Comparison of ENCODE assay signal across 13 cellular contexts in the genomic region with DNA sequence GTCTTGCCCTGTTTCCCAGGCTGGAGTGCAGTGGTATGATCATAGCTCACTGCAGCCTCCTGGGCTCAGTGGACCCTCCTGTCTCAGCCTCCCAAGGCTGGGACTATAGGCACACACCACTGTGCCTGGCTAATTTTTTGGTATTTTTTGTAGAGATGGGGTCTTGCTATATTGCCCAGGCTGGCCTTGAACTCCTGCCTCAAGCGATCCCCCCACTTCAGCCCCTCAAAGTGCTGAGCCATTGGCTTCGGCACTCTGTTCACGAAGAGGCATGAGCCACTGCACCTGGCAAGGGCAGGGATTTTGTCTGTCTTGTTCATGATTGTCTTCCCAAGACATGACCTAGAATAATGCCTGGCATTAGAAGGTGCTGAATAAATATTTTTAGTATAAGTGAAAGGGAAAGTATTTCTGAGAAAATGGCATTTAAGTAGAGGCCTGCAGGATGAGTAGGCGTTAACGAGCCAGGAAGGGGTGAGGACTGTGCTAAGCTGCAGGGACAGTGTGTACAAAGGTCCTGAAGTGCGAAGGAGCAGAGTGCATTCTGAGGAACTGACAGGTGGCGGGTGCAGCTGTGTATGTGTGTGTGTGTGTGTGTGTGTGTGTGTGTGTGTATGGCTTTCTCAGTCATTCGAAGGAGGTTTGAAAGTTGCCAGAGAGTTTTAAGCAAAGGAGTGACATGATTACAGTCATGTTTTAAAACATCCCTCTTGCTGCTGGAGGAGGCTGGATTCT. TPM values are rescaled to one million over a fixed set of nuclear protein-coding genes. Genes with fewer than 3 reads are reported as not detected.
DNase-seq lines count a peak whose midpoint lies in the region; ATAC-seq and TF ChIP-seq lines count a peak whose summit lies in the region.
"Had no signal": no experiment of that assay in that cellular context is flagged by ENCODE, and none has a peak within 500 bp of the region (broad histone marks: within the 10 kb centered on the region; RNA-seq: fewer than 3 reads in every experiment).

No MANE protein-coding gene starts in this region.

- no peak overlapping the region for H2BK120ac ChIP-seq in mesenchymal stem cell (ENCODE audit: low read depth, low read length)

- H3K27ac ChIP-seq in BLaER1 treated with 17β-estradiol and CSF1 and Interleukin-3, amounts not matched to agents 10 nM and 100 nM, result no peak overlapping the region
- no peak overlapping the region for H3K27ac ChIP-seq in mesenchymal stem cell (ENCODE audit: low read length, poor library complexity, severe bottlenecking)
- H3K27ac ChIP-seq: heart right ventricle, HL-60 had no signal

- no peak overlapping the region for H2AK5ac ChIP-seq in mesenchymal stem cell (ENCODE audit: low read length, severe bottlenecking)

- H3K4ac ChIP-seq in mesenchymal stem cell (ENCODE audit: low read depth in 1 of 2, low read length in 2 of 2), result peak overlapping the region in 1 of 2 experiments; percentile 4

- H3K27me3 Mint-ChIP-seq in HFFc6 (ENCODE audit: insufficient read depth), result peaks cover 11% of the 10 kb centered on the region
- peaks cover 9% of the 10 kb centered on the region for H3K27me3 Mint-ChIP-seq in activated CD4-positive, alpha-beta memory T cell treated with anti-CD3 and anti-CD28 coated beads, Interleukin-2, amount 10 ng/mL, durations not matched to agents 7 days and 5 days

- ATAC-seq in HG03565 (IDR thresholded peaks at IDR 0.05; ENCODE audit: unreplicated experiment) (no peak), GM21528 (IDR thresholded peaks at IDR 0.05; ENCODE audit: low FRiP score, unreplicated experiment) (no peak)

- no peak overlapping the region for H3K4me3 ChIP-seq in BLaER1 treated with 17β-estradiol and CSF1 and Interleukin-3, amounts not matched to agents 10 nM and 100 nM
- H3K4me3 ChIP-seq in mesenchymal stem cell (ENCODE audit: insufficient read depth in 1 of 2, low read depth in 1 of 2, low read length in 2 of 2), result no peak overlapping the region
- H3K4me3 ChIP-seq: heart right ventricle had no signal

- POLR2A ChIA-PET in activated CD4-positive, alpha-beta memory T cell treated with anti-CD3 and anti-CD28 coated beads, Interleukin-2, amount 10 ng/mL, durations not matched to agents 7 days and 5 days (lab: Charles Lee), result no interaction called here

- H3K4me1 ChIP-seq in BLaER1 treated with 17β-estradiol and CSF1 and Interleukin-3, amounts not matched to agents 10 nM and 100 nM, result peaks cover 10 to 49% (median 21%) of the 10 kb centered on the region in 10 experiments; a peak in 18 of 20 replicates
- H3K4me1 ChIP-seq in mesenchymal stem cell (ENCODE audit: control insufficient read depth, insufficient read depth, low read depth, low read length), result peaks cover 10% of the 10 kb centered on the region

- DNase-seq in HFFc6 (no peak), mesenchymal stem cell (peak; percentile 50), HPDE6-E6E7 (ENCODE audit: extremely low spot score) (no peak), NCI-H2196 (lab: John Stamatoyannopoulos, UW; ENCODE audit: unreplicated experiment) (no peak)
- DNase-seq in activated CD4-positive, alpha-beta memory T cell treated with anti-CD3 and anti-CD28 coated beads, Interleukin-2, amount 10 ng/mL, durations not matched to agents 7 days and 5 days, result peak; percentile 28
- DNase-seq: CD4-positive, alpha-beta T cell; H9; heart right ventricle had no signal

- H3K9me3 ChIP-seq in BLaER1 treated with 17β-estradiol and CSF1 and Interleukin-3, amounts not matched to agents 10 nM and 100 nM (replicated peaks in 1 of 11), result no peaks in the 10 kb centered on the region
- H3K9me3 ChIP-seq in mesenchymal stem cell (ENCODE audit: control insufficient read depth, low read length), result no peaks in the 10 kb centered on the region
- H3K9me3 ChIP-seq: heart right ventricle had no signal

- H3K9me3 Mint-ChIP-seq in HFFc6, result no peaks in the 10 kb centered on the region
- no peaks in the 10 kb centered on the region for H3K9me3 Mint-ChIP-seq in activated CD4-positive, alpha-beta memory T cell treated with anti-CD3 and anti-CD28 coated beads, Interleukin-2, amount 10 ng/mL, durations not matched to agents 7 days and 5 days
- H3K9me3 Mint-ChIP-seq: CD4-positive, alpha-beta T cell; dendritic cell treated with granulocyte-macrophage colony-stimulating factor and Interleukin-4, amounts not matched to agents 40 ng/mL and 50 ng/mL, for 4 days; H9 had no signal

- CTCF ChIA-PET in activated CD4-positive, alpha-beta memory T cell treated with anti-CD3 and anti-CD28 coated beads, Interleukin-2, amount 10 ng/mL, durations not matched to agents 7 days and 5 days (lab: Charles Lee), result interaction anchor here (0.6 kb wide), 1 partner anchor 45 kb away, joined by 4 read pairs; no protein-coding TSS in a partner anchor

- peak overlapping the region; percentile 56 for H4K8ac ChIP-seq in mesenchymal stem cell (ENCODE audit: low read length)

- no peak overlapping the region for H2BK15ac ChIP-seq in mesenchymal stem cell (ENCODE audit: low read depth, poor library complexity, severe bottlenecking)

- no peak overlapping the region for H2BK5ac ChIP-seq in mesenchymal stem cell (ENCODE audit: low read depth, low read length, poor library complexity, severe bottlenecking)

- H2AFZ ChIP-seq in mesenchymal stem cell (ENCODE audit: low read depth, low read length), result peak overlapping the region; percentile 36

- 61% methylated on average over 8 of the region's 8 CpGs for WGBS in mesenchymal stem cell

- no peaks in the 10 kb centered on the region for H3K36me3 Mint-ChIP-seq in HFFc6 (ENCODE audit: low read depth)
- no peaks in the 10 kb centered on the region for H3K36me3 Mint-ChIP-seq in activated CD4-positive, alpha-beta memory T cell treated with anti-CD3 and anti-CD28 coated beads, Interleukin-2, amount 10 ng/mL, durations not matched to agents 7 days and 5 days (ENCODE audit: low read depth)

- no peak overlapping the region for H4K91ac ChIP-seq in mesenchymal stem cell (ENCODE audit: low read length)

- H3K27me3 ChIP-seq in BLaER1 treated with 17β-estradiol and CSF1 and Interleukin-3, amounts not matched to agents 10 nM and 100 nM, result no peaks in the 10 kb centered on the region
- no peaks in the 10 kb centered on the region for H3K27me3 ChIP-seq in mesenchymal stem cell (ENCODE audit: control insufficient read depth in 1 of 2, insufficient read depth in 1 of 2, low read length in 2 of 2)
- H3K27me3 ChIP-seq: heart right ventricle had no signal

- TF ChIP-seq CTCF in HFFc6 (IDR thresholded peaks at IDR 0.05), result peak; percentile 28; the same call in 1 of the 2 replicates

- no peaks in the 10 kb centered on the region for H3K36me3 ChIP-seq in BLaER1 treated with 17β-estradiol and CSF1 and Interleukin-3, amounts not matched to agents 10 nM and 100 nM
- H3K36me3 ChIP-seq in mesenchymal stem cell (ENCODE audit: control insufficient read depth in 1 of 2, insufficient read depth in 2 of 2, low read depth in 1 of 2, low read length in 2 of 2), result no peaks in the 10 kb centered on the region
- H3K36me3 ChIP-seq: heart right ventricle had no signal

- no peak overlapping the region for H3K14ac ChIP-seq in mesenchymal stem cell (ENCODE audit: low read length in 2 of 2)

- 0 out of 22 replicates have a peak overlapping the region, but pooled peaks of 1 of the 11 experiments have one; percentile 10 for H3K9ac ChIP-seq in BLaER1 treated with 17β-estradiol and CSF1 and Interleukin-3, amounts not matched to agents 10 nM and 100 nM
- H3K9ac ChIP-seq in mesenchymal stem cell (ENCODE audit: low read length), result no peak overlapping the region

- peaks cover 14% of the 10 kb centered on the region for H3K4me1 Mint-ChIP-seq in HFFc6 (ENCODE audit: low read depth)
- H3K4me1 Mint-ChIP-seq in activated CD4-positive, alpha-beta memory T cell treated with anti-CD3 and anti-CD28 coated beads, Interleukin-2, amount 10 ng/mL, durations not matched to agents 7 days and 5 days, result peaks cover 13% of the 10 kb centered on the region

- no peaks in the 10 kb centered on the region for H4K20me1 ChIP-seq in BLaER1 treated with 17β-estradiol and CSF1 and Interleukin-3, amounts not matched to agents 10 nM and 100 nM

- H3K23ac ChIP-seq in mesenchymal stem cell (ENCODE audit: low read length in 2 of 2), result no peak overlapping the region

- H3K4me2 ChIP-seq in BLaER1 treated with 17β-estradiol and CSF1 and Interleukin-3, amounts not matched to agents 10 nM and 100 nM, result peak overlapping the region in 10 of 11 experiments; percentile 2 to 48 (median 31); a peak in 16 of 22 replicates
- H3K4me2 ChIP-seq in mesenchymal stem cell (ENCODE audit: low read length, poor library complexity, severe bottlenecking), result no peak overlapping the region

- peak overlapping the region in 1 of 2 experiments; percentile 15 for H2BK12ac ChIP-seq in mesenchymal stem cell (ENCODE audit: low read length in 2 of 2)

- H3K79me1 ChIP-seq in mesenchymal stem cell (replicated peaks; ENCODE audit: low read length, poor library complexity, severe bottlenecking), result no peaks in the 10 kb centered on the region

- H3K4me3 Mint-ChIP-seq in HFFc6, result no peak overlapping the region
- H3K4me3 Mint-ChIP-seq in activated CD4-positive, alpha-beta memory T cell treated with anti-CD3 and anti-CD28 coated beads, Interleukin-2, amount 10 ng/mL, durations not matched to agents 7 days and 5 days, result no peak overlapping the region
- H3K4me3 Mint-ChIP-seq: CD4-positive, alpha-beta T cell; dendritic cell treated with granulocyte-macrophage colony-stimulating factor and Interleukin-4, amounts not matched to agents 40 ng/mL and 50 ng/mL, for 4 days; H9 had no signal

- H3K27ac Mint-ChIP-seq in HFFc6, result no peak overlapping the region
- no peak overlapping the region for H3K27ac Mint-ChIP-seq in activated CD4-positive, alpha-beta memory T cell treated with anti-CD3 and anti-CD28 coated beads, Interleukin-2, amount 10 ng/mL, durations not matched to agents 7 days and 5 days
- H3K27ac Mint-ChIP-seq: CD4-positive, alpha-beta T cell; dendritic cell treated with granulocyte-macrophage colony-stimulating factor and Interleukin-4, amounts not matched to agents 40 ng/mL and 50 ng/mL, for 4 days; H9 had no signal

- no peak overlapping the region for H3K18ac ChIP-seq in mesenchymal stem cell (ENCODE audit: low read depth in 1 of 2, low read length in 2 of 2)

RNA-seq across cellular contexts. Expression of a gene that starts 43.0 kb away (rescaled TPM):
- 10 to 100 TPM; 26.0 to 37.4 (median 28.3) TPM for total RNA-seq in HFFc6 (2021; fragmentation: NEBNext Ultra II Directional; extraction: Animal tissue kit (Norgen Biotek cat#: 25700))
- total RNA-seq in activated CD4-positive, alpha-beta memory T cell treated with anti-CD3 and anti-CD28 coated beads, Interleukin-2, amount 10 ng/mL, durations not matched to agents 7 days and 5 days, result 10 to 100 TPM; 48.1 to 49.5 TPM
- 94.9 TPM for polyA plus RNA-seq in mesenchymal stem cell (2013, experiment 1 of 2)
- 89.3 TPM for polyA plus RNA-seq in mesenchymal stem cell (2013, experiment 2 of 2)

Comparison
In these comparisons a context has a peak if more than half of its experiments do, and no peak if none do; other contexts are left out.
1. DNase-seq: peak in activated CD4-positive, alpha-beta memory T cell treated with anti-CD3 and anti-CD28 coated beads, Interleukin-2, amount 10 ng/mL, durations not matched to agents 7 days and 5 days (single experiment) and mesenchymal stem cell (single experiment); none in HFFc6 (single experiment), HPDE6-E6E7 (single experiment) and NCI-H2196 (single experiment).